In genomic region chr4:52376107-52376704, GRCh38 we compare ENCODE assay signal across 9 cellular contexts.
DNase-seq lines count a peak whose midpoint lies in the region; ATAC-seq, FAIRE-seq and TF ChIP-seq lines count a peak whose summit lies in the region.
"Had no signal": no experiment of that assay in that cellular context is flagged by ENCODE, and none has a peak within 500 bp of the region (broad histone marks: within the 10 kb centered on the region; RNA-seq: fewer than 3 reads in every experiment).

No MANE protein-coding gene starts in this region.

- H3K4me2 ChIP-seq in astrocyte (ENCODE audit: low read length) = no peak overlapping the region

- no peaks in the 10 kb centered on the region for H3K36me3 Mint-ChIP-seq in astrocyte (ENCODE audit: low read depth, unreplicated experiment)

- H3K4me1 Mint-ChIP-seq in astrocyte (ENCODE audit: low read depth, unreplicated experiment) = peaks cover 3% of the 10 kb centered on the region

- H3K27me3 Mint-ChIP-seq in astrocyte (ENCODE audit: low read depth, unreplicated experiment) = peaks cover 12% of the 10 kb centered on the region

- FAIRE-seq in astrocyte (lab: Jason Lieb, UNC) (no peak), urothelium cell line (lab: Jason Lieb, UNC) (no peak)

- TF ChIP-seq CTCF in GM10266 (IDR thresholded peaks at IDR 0.05; ENCODE audit: control insufficient read depth, insufficient read depth, low read depth, missing control alignments) (peak; percentile 54), astrocyte (IDR thresholded peaks at IDR 0.05; ENCODE audit: insufficient read depth, low read depth, low read length) (peak; percentile 62), kidney epithelial cell (IDR thresholded peaks at IDR 0.05; ENCODE audit: insufficient read depth, low read length, poor library complexity, severe bottlenecking) (peak; percentile 41)

- no peak overlapping the region for H3K9ac ChIP-seq in astrocyte (ENCODE audit: low read length)

- no peak overlapping the region for H3K27ac ChIP-seq in astrocyte (ENCODE audit: low read depth, low read length)

- no peak overlapping the region for H2AFZ ChIP-seq in astrocyte (ENCODE audit: low read depth, low read length)

- no peaks in the 10 kb centered on the region for H3K9me3 ChIP-seq in astrocyte (ENCODE audit: insufficient read depth, low read depth, low read length)

- H4K20me1 ChIP-seq in astrocyte (ENCODE audit: insufficient read depth, low read length) = no peaks in the 10 kb centered on the region

- no peaks in the 10 kb centered on the region for H3K79me2 ChIP-seq in astrocyte (ENCODE audit: insufficient read depth, low read length)

- H3K4me3 Mint-ChIP-seq in astrocyte (ENCODE audit: unreplicated experiment) = peak overlapping the region; percentile 68

- H3K4me3 ChIP-seq in astrocyte (ENCODE audit: insufficient read depth, low read depth, low read length) = no peak overlapping the region
- H3K4me3 ChIP-seq in kidney epithelial cell (ENCODE audit: low read depth, low read length) = no peak overlapping the region

- ATAC-seq in GM18502 (IDR thresholded peaks at IDR 0.05; ENCODE audit: poor library complexity, unreplicated experiment) = no peak
- ATAC-seq in HG03469 (IDR thresholded peaks at IDR 0.05; ENCODE audit: unreplicated experiment) = no peak
- ATAC-seq: left colon had no signal

- peaks cover 3% of the 10 kb centered on the region for H3K9me3 Mint-ChIP-seq in astrocyte (ENCODE audit: unreplicated experiment)

- no peaks in the 10 kb centered on the region for H3K4me1 ChIP-seq in astrocyte (ENCODE audit: insufficient read depth, low read length)

- H3K27me3 ChIP-seq in astrocyte (ENCODE audit: insufficient read depth, low read length) = peaks cover 2% of the 10 kb centered on the region
- H3K27me3 ChIP-seq in kidney epithelial cell (ENCODE audit: control insufficient read depth, insufficient read depth, low read length) = peaks cover 3% of the 10 kb centered on the region

- DNase-seq in AG20443 (ENCODE audit: low spot score) = peak; percentile 51
- DNase-seq in GM10266 (ENCODE audit: extremely low spot score) = peak; percentile 21
- DNase-seq in NCI-H2227 (lab: John Stamatoyannopoulos, UW; ENCODE audit: unreplicated experiment) = peak; percentile 51
- DNase-seq in astrocyte (ENCODE audit: low read depth) = peak; percentile 13
- DNase-seq in kidney epithelial cell (ENCODE audit: low read depth) = no peak
- peak; percentile 36 for DNase-seq in urothelium cell line (ENCODE audit: low spot score)

- H3K36me3 ChIP-seq in astrocyte (ENCODE audit: insufficient read depth, low read length) (no peaks in the 10 kb centered on the region), kidney epithelial cell (ENCODE audit: control insufficient read depth, insufficient read depth, low read length) (no peaks in the 10 kb centered on the region)

- H3K27ac Mint-ChIP-seq in astrocyte (ENCODE audit: unreplicated experiment) = peak overlapping the region; percentile 3
